ENCODE assay signal across 18 cellular contexts in genomic region chr6:109447087-109447486, GRCh38.
"Had no signal": no experiment of that assay in that cellular context is flagged by ENCODE, and none has a peak within 500 bp of the region (broad histone marks: within the 10 kb centered on the region; RNA-seq: fewer than 3 reads in every experiment).

No MANE protein-coding gene starts in this region.

- H3K27ac Mint-ChIP-seq: activated CD4-positive, alpha-beta T cell treated with anti-CD3 and anti-CD28 coated beads for 36 hours; type B pancreatic cell had no signal

- H3K9me3 ChIP-seq: body of pancreas, gastroesophageal sphincter, left ventricle myocardium inferior had no signal

- H3K4me3 Mint-ChIP-seq: activated CD4-positive, alpha-beta T cell treated with anti-CD3 and anti-CD28 coated beads for 36 hours; activated CD8-positive, alpha-beta T cell treated with anti-CD3 and anti-CD28 coated beads, Interleukin-2, amount 10 ng/mL, durations not matched to agents 7 days and 5 days; T-cell; type B pancreatic cell had no signal

- H3K9me3 Mint-ChIP-seq: effector memory CD8-positive, alpha-beta T cell; T-cell; type B pancreatic cell had no signal

- H3K27ac ChIP-seq: body of pancreas, coronary artery, epithelial cell of prostate, gastroesophageal sphincter, left ventricle myocardium inferior, WERI-Rb-1 had no signal

- H3K4me3 ChIP-seq: body of pancreas, coronary artery, gastroesophageal sphincter, left ventricle myocardium inferior, smooth muscle cell had no signal

- H3K27me3 ChIP-seq: body of pancreas, gastroesophageal sphincter had no signal

- DNase-seq: activated CD4-positive, alpha-beta T cell treated with anti-CD3 and anti-CD28 coated beads for 36 hours; activated naive CD4-positive, alpha-beta T cell treated with anti-CD3 and anti-CD28 coated beads, Interleukin-2, amount 50 U/mL, for 16 hours; amniotic stem cell; body of pancreas; central memory CD4-positive, alpha-beta T cell; effector memory CD8-positive, alpha-beta T cell; kidney; left ventricle myocardium inferior; mesendoderm; stimulated activated naive CD4-positive, alpha-beta T cell treated with Interleukin-2 at 50 U/mL for 16 hours; T-cell; WERI-Rb-1 had no signal

- H3K27me3 Mint-ChIP-seq: activated CD4-positive, alpha-beta T cell treated with anti-CD3 and anti-CD28 coated beads for 36 hours; effector memory CD8-positive, alpha-beta T cell; T-cell; type B pancreatic cell had no signal

- ATAC-seq: activated CD4-positive, alpha-beta T cell treated with anti-CD3 and anti-CD28 coated beads for 36 hours; activated CD8-positive, alpha-beta T cell treated with anti-CD3 and anti-CD28 coated beads, Interleukin-2, amount 10 ng/mL, durations not matched to agents 7 days and 5 days; body of pancreas; effector memory CD8-positive, alpha-beta T cell; gastroesophageal sphincter; T-cell had no signal
